2 cellular contexts compared by ENCODE assay signal in the genomic region with DNA sequence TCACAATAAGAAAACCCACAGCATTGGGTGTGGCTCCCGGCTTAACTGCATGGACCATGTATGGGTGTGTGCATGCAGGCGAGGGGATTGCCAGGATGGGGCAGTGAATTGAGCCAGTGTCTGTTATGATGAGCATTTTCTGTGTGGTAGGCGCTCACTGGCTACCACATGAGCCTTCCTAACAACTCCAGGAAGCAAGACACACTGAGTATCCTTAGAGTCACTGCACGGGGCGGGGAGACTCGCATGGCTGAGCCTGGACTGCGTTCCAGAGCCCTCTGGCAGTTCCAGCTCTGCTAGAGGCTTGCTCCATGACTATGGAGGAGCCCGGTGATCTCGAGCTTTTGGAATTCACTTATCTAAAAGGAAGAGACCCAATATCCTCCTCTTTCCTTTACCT.
TF ChIP-seq lines count a peak whose summit lies in the region.

No MANE protein-coding gene starts in this region.

TF ChIP-seq in A549, 52 proteins besides CTCF, POLR2A, EP300 and RAD21 (continued from another document):
- TF ChIP-seq, protein P1, sequence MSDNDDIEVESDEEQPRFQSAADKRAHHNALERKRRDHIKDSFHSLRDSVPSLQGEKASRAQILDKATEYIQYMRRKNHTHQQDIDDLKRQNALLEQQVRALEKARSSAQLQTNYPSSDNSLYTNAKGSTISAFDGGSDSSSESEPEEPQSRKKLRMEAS (IDR thresholded peaks at IDR 0.05) = no peak
- no peak for TF ChIP-seq POLR2AphosphoS2 (conservative IDR thresholded peaks at IDR 0.05; ENCODE audit: low read length)
- TF ChIP-seq ZNF302 (CRISPR knock-in tag; IDR thresholded peaks at IDR 0.05) = no peak
- TF ChIP-seq KDM1A (IDR thresholded peaks at IDR 0.05; ENCODE audit: low read depth) = no peak
- TF ChIP-seq CBX2 (IDR thresholded peaks at IDR 0.05; ENCODE audit: borderline replicate concordance, low read depth) = no peak
- no peak for TF ChIP-seq EHMT2 (IDR thresholded peaks at IDR 0.05; ENCODE audit: low read depth)
- TF ChIP-seq, protein P2, sequence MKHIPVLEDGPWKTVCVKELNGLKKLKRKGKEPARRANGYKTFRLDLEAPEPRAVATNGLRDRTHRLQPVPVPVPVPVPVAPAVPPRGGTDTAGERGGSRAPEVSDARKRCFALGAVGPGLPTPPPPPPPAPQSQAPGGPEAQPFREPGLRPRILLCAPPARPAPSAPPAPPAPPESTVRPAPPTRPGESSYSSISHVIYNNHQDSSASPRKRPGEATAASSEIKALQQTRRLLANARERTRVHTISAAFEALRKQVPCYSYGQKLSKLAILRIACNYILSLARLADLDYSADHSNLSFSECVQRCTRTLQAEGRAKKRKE (CRISPR knock-in tag; IDR thresholded peaks at IDR 0.05; ENCODE audit: low read depth) = no peak
- no peak for TF ChIP-seq HOXB5 (CRISPR knock-in tag; IDR thresholded peaks at IDR 0.05)
- TF ChIP-seq CHD2 (IDR thresholded peaks at IDR 0.05; ENCODE audit: low read length, partially characterized antibody) = no peak
- TF ChIP-seq KDM5A (IDR thresholded peaks at IDR 0.05) = no peak

TF ChIP-seq in IMR-90, 13 proteins besides CTCF, POLR2A, EP300 and RAD21 (continued from another document):
- TF ChIP-seq, protein P3, sequence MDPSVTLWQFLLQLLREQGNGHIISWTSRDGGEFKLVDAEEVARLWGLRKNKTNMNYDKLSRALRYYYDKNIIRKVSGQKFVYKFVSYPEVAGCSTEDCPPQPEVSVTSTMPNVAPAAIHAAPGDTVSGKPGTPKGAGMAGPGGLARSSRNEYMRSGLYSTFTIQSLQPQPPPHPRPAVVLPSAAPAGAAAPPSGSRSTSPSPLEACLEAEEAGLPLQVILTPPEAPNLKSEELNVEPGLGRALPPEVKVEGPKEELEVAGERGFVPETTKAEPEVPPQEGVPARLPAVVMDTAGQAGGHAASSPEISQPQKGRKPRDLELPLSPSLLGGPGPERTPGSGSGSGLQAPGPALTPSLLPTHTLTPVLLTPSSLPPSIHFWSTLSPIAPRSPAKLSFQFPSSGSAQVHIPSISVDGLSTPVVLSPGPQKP (IDR thresholded peaks at IDR 0.05; ENCODE audit: borderline replicate concordance, low read depth, low read length) = no peak
- TF ChIP-seq SMC3 (IDR thresholded peaks at IDR 0.05; ENCODE audit: low read depth, low read length) (no peak), FOS (IDR thresholded peaks at IDR 0.05; ENCODE audit: low read depth, low read length) (no peak), RCOR1 (IDR thresholded peaks at IDR 0.05; ENCODE audit: insufficient replicate concordance, low read length) (no peak), MAFK (IDR thresholded peaks at IDR 0.05; ENCODE audit: low read depth, low read length) (no peak), BHLHE40 (IDR thresholded peaks at IDR 0.05; ENCODE audit: low read depth, low read length) (no peak), RFX5 (IDR thresholded peaks at IDR 0.05; ENCODE audit: low read depth, low read length) (no peak), CEBPB (IDR thresholded peaks at IDR 0.05; ENCODE audit: low read depth, low read length) (no peak)
